In genomic region chr4:78691333-78691732, GRCh38 we compare ENCODE assay signal across 1 cellular context.
TF ChIP-seq lines count a peak whose summit lies in the region.

No MANE protein-coding gene starts in this region.

TF ChIP-seq in K562, 482 proteins besides CTCF, POLR2A, EP300 and RAD21 (continued from another document):
- TF ChIP-seq MLLT1 (IDR thresholded peaks at IDR 0.05) (peak; percentile 64 to 82; a peak in 3 of 4 replicates), SOX6 (IDR thresholded peaks at IDR 0.05) (peak; percentile 76), ZNF133 (CRISPR knock-in tag; IDR thresholded peaks at IDR 0.05) (no peak), FOXK2 (conservative IDR thresholded peaks at IDR 0.05 in 1 of 2, IDR thresholded peaks at IDR 0.05 in 1 of 2; ENCODE audit: low read depth in 2 of 2) (peak in 1 of 2 experiments; percentile 16; a peak in 2 of 4 replicates), SMARCA5 (IDR thresholded peaks at IDR 0.05) (peak; percentile 65; the same call in 1 of the 2 replicates), KDM4B (IDR thresholded peaks at IDR 0.05; ENCODE audit: borderline replicate concordance in 2 of 2, low read depth in 1 of 2) (no peak)
- TF ChIP-seq, protein P1, sequence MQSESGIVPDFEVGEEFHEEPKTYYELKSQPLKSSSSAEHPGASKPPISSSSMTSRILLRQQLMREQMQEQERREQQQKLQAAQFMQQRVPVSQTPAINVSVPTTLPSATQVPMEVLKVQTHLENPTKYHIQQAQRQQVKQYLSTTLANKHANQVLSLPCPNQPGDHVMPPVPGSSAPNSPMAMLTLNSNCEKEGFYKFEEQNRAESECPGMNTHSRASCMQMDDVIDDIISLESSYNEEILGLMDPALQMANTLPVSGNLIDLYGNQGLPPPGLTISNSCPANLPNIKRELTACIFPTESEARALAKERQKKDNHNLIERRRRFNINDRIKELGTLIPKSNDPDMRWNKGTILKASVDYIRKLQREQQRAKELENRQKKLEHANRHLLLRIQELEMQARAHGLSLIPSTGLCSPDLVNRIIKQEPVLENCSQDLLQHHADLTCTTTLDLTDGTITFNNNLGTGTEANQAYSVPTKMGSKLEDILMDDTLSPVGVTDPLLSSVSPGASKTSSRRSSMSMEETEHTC (IDR thresholded peaks at IDR 0.05): no peak
- TF ChIP-seq, protein P2, sequence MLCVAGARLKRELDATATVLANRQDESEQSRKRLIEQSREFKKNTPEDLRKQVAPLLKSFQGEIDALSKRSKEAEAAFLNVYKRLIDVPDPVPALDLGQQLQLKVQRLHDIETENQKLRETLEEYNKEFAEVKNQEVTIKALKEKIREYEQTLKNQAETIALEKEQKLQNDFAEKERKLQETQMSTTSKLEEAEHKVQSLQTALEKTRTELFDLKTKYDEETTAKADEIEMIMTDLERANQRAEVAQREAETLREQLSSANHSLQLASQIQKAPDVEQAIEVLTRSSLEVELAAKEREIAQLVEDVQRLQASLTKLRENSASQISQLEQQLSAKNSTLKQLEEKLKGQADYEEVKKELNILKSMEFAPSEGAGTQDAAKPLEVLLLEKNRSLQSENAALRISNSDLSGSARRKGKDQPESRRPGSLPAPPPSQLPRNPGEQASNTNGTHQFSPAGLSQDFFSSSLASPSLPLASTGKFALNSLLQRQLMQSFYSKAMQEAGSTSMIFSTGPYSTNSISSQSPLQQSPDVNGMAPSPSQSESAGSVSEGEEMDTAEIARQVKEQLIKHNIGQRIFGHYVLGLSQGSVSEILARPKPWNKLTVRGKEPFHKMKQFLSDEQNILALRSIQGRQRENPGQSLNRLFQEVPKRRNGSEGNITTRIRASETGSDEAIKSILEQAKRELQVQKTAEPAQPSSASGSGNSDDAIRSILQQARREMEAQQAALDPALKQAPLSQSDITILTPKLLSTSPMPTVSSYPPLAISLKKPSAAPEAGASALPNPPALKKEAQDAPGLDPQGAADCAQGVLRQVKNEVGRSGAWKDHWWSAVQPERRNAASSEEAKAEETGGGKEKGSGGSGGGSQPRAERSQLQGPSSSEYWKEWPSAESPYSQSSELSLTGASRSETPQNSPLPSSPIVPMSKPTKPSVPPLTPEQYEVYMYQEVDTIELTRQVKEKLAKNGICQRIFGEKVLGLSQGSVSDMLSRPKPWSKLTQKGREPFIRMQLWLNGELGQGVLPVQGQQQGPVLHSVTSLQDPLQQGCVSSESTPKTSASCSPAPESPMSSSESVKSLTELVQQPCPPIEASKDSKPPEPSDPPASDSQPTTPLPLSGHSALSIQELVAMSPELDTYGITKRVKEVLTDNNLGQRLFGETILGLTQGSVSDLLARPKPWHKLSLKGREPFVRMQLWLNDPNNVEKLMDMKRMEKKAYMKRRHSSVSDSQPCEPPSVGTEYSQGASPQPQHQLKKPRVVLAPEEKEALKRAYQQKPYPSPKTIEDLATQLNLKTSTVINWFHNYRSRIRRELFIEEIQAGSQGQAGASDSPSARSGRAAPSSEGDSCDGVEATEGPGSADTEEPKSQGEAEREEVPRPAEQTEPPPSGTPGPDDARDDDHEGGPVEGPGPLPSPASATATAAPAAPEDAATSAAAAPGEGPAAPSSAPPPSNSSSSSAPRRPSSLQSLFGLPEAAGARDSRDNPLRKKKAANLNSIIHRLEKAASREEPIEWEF (CRISPR knock-in tag; IDR thresholded peaks at IDR 0.05): 0 out of 2 replicates have a peak, but pooled peaks have one; percentile 2
